In genomic region chr3:130658666-130659065, GRCh38 we compare ENCODE assay signal across 12 cellular contexts.
DNase-seq lines count a peak whose midpoint lies in the region; ATAC-seq and TF ChIP-seq lines count a peak whose summit lies in the region.
"Had no signal": no experiment of that assay in that cellular context is flagged by ENCODE, and none has a peak within 500 bp of the region (broad histone marks: within the 10 kb centered on the region; RNA-seq: fewer than 3 reads in every experiment).

No MANE protein-coding gene starts in this region.

- DNase-seq in GM03348 (ENCODE audit: low spot score) (peak; percentile 27), RPMI7951 (ENCODE audit: low read depth) (peak; percentile 84), fibroblast of lung (ENCODE audit: low read depth in 2 of 2) (peak; percentile 58 to 73), ovary (peak; percentile 13 to 44 (median 39)), caudate nucleus (lab: John Stamatoyannopoulos, UW) (no peak), NCI-H345 (lab: John Stamatoyannopoulos, UW) (no peak), trophoblast cell (no peak)
- DNase-seq: activated CD8-positive, alpha-beta memory T cell treated with anti-CD3 and anti-CD28 coated beads for 24 hours; activated naive CD4-positive, alpha-beta T cell treated with anti-CD3 and anti-CD28 coated beads, Interleukin-2, amount 50 U/mL, for 16 hours; effector memory CD8-positive, alpha-beta T cell; naive thymus-derived CD4-positive, alpha-beta T cell had no signal

- no peak for ATAC-seq in HG02610 (IDR thresholded peaks at IDR 0.05; ENCODE audit: unreplicated experiment)
- ATAC-seq: effector memory CD8-positive, alpha-beta T cell; naive thymus-derived CD4-positive, alpha-beta T cell had no signal

- H3K14ac ChIP-seq in trophoblast cell (ENCODE audit: low read length): no peak overlapping the region

- H3K4ac ChIP-seq in trophoblast cell (ENCODE audit: low read depth, low read length): no peak overlapping the region

- TF ChIP-seq POLR2A in ovary (IDR thresholded peaks at IDR 0.05): no peak

- no peak overlapping the region for H2AK5ac ChIP-seq in trophoblast cell (ENCODE audit: low read length)

- TF ChIP-seq CTCF in fibroblast of lung (conservative IDR thresholded peaks at IDR 0.05 in 1 of 2, IDR thresholded peaks at IDR 0.05 in 1 of 2; ENCODE audit: low read depth in 1 of 2, low read length in 2 of 2): no peak
- TF ChIP-seq CTCF in ovary (IDR thresholded peaks at IDR 0.05): no peak

- H3K23ac ChIP-seq in trophoblast cell (ENCODE audit: low read length): no peak overlapping the region

- H4K12ac ChIP-seq in trophoblast cell (ENCODE audit: low read depth, low read length): no peak overlapping the region

- H3K79me2 ChIP-seq in fibroblast of lung (ENCODE audit: control insufficient read depth, insufficient read depth, low read length) (no peaks in the 10 kb centered on the region), trophoblast cell (ENCODE audit: control insufficient read depth, insufficient read depth, low read length, poor library complexity) (no peaks in the 10 kb centered on the region)

- H3K9me3 ChIP-seq in fibroblast of lung (ENCODE audit: control insufficient read depth, insufficient read depth, low read depth, low read length) (no peaks in the 10 kb centered on the region), ovary (no peaks in the 10 kb centered on the region), trophoblast cell (ENCODE audit: insufficient read depth, low read depth, low read length) (peaks cover 12% of the 10 kb centered on the region)

- H3K4me2 ChIP-seq in fibroblast of lung (ENCODE audit: extremely low read depth, insufficient read depth, low read length) (no peak overlapping the region), trophoblast cell (ENCODE audit: low read length) (no peak overlapping the region)

- H2BK12ac ChIP-seq in trophoblast cell (ENCODE audit: low read length): no peak overlapping the region

- no peak overlapping the region for H2BK5ac ChIP-seq in trophoblast cell (ENCODE audit: low read depth, low read length, poor library complexity)

- H3K36me3 ChIP-seq in fibroblast of lung (ENCODE audit: control insufficient read depth, insufficient read depth, low read length) (no peaks in the 10 kb centered on the region), ovary (no peaks in the 10 kb centered on the region), trophoblast cell (ENCODE audit: control insufficient read depth in 1 of 2, insufficient read depth in 2 of 2, low read length in 2 of 2) (peaks cover 0 to 2% of the 10 kb centered on the region in 2 experiments)

- no peak for TF ChIP-seq EP300 in ovary (IDR thresholded peaks at IDR 0.05)

- no peaks in the 10 kb centered on the region for H3K27me3 ChIP-seq in fibroblast of lung (ENCODE audit: control insufficient read depth, insufficient read depth, low read length)
- no peaks in the 10 kb centered on the region for H3K27me3 ChIP-seq in ovary
- no peaks in the 10 kb centered on the region for H3K27me3 ChIP-seq in trophoblast cell (ENCODE audit: insufficient read depth, low read length)

- intact Hi-C loops in ovary (cut with DNase I): no loop called here

- H3K18ac ChIP-seq in trophoblast cell (ENCODE audit: low read length): no peak overlapping the region

- no peak overlapping the region for H2BK120ac ChIP-seq in trophoblast cell (ENCODE audit: insufficient read depth, low read length, poor library complexity)

- H2AFZ ChIP-seq in fibroblast of lung (ENCODE audit: low read length) (no peak overlapping the region), trophoblast cell (ENCODE audit: insufficient read depth, low read length, poor library complexity) (no peak overlapping the region)

- H3K9ac ChIP-seq in fibroblast of lung (ENCODE audit: insufficient read depth, low read length) (no peak overlapping the region), trophoblast cell (ENCODE audit: low read length) (no peak overlapping the region)

- no peak overlapping the region for H4K8ac ChIP-seq in trophoblast cell (ENCODE audit: low read depth, low read length)

- H3K79me1 ChIP-seq in trophoblast cell (ENCODE audit: low read length): no peaks in the 10 kb centered on the region

- H4K91ac ChIP-seq in trophoblast cell (ENCODE audit: low read depth, low read length): no peak overlapping the region

- H3K27ac ChIP-seq in fibroblast of lung (ENCODE audit: insufficient read depth, low read length) (no peak overlapping the region), ovary (no peak overlapping the region), caudate nucleus (ENCODE audit: low read depth, low read length) (no peak overlapping the region), trophoblast cell (ENCODE audit: low read depth, low read length) (no peak overlapping the region)

- WGBS in ovary, 3 donors: 21 to 35% (median 27%) methylated on average over 4 of the region's 4 CpGs
- WGBS in trophoblast cell (ENCODE audit: extremely low coverage, insufficient coverage, insufficient read length): no CpG with 5 or more reads among the region's 4 CpGs

- H3K4me3 ChIP-seq in fibroblast of lung (replicated peaks in 1 of 4; ENCODE audit: control extremely low read depth in 1 of 4, insufficient read depth in 1 of 4, low read depth in 3 of 4, low read length in 4 of 4): no peak overlapping the region
- no peak overlapping the region for H3K4me3 ChIP-seq in ovary
- no peak overlapping the region for H3K4me3 ChIP-seq in trophoblast cell (ENCODE audit: low read depth, low read length)

- no peaks in the 10 kb centered on the region for H4K20me1 ChIP-seq in fibroblast of lung (ENCODE audit: control insufficient read depth, extremely low read depth, insufficient read depth, low read length)

- H3K4me1 ChIP-seq in fibroblast of lung (ENCODE audit: control insufficient read depth, extremely low read depth, insufficient read depth, low read length): no peaks in the 10 kb centered on the region
- peaks cover 4% of the 10 kb centered on the region for H3K4me1 ChIP-seq in ovary (ENCODE audit: insufficient read depth)
- H3K4me1 ChIP-seq in trophoblast cell (ENCODE audit: control insufficient read depth in 1 of 2, insufficient read depth in 2 of 2, low read length in 2 of 2): peaks cover 2% of the 10 kb centered on the region in 2 experiments

Comparison
In these comparisons a context has a peak if more than half of its experiments do, and no peak if none do; other contexts are left out.
1. DNase-seq: peak in GM03348 (single experiment), RPMI7951 (single experiment), fibroblast of lung (2 of 2) and ovary (5 of 5); none in caudate nucleus (0 of 61), NCI-H345 (single experiment) and trophoblast cell (0 of 2).